In genomic region chr11:68297812-68298658, GRCh38 we compare ENCODE assay signal across 8 cellular contexts. TPM values are rescaled to one million over a fixed set of nuclear protein-coding genes. Genes with fewer than 3 reads are reported as not detected.
DNase-seq lines count a peak whose midpoint lies in the region; ATAC-seq lines count a peak whose summit lies in the region.

No MANE protein-coding gene starts in this region.

- H3K27ac ChIP-seq in rectal smooth muscle tissue (ENCODE audit: low read depth, low read length): no peak overlapping the region

- peak overlapping the region; percentile 32 for H3K9ac ChIP-seq in rectal smooth muscle tissue (ENCODE audit: low read length)

- ATAC-seq in left cardiac atrium: peak; percentile 97 to 98

- no peaks in the 10 kb centered on the region for H3K36me3 ChIP-seq in rectal smooth muscle tissue (ENCODE audit: control insufficient read depth, insufficient read depth, low read length)

- intact Hi-C loops in left cardiac atrium (cut with DNase I): loop anchor here (2.0 to 5.0 kb wide), 2 partner anchors 41 kb away; no protein-coding TSS in a partner anchor

- DNase-seq in NCI-H2171 treated with DMSO at 0.1 percent for 48 hours (lab: John Stamatoyannopoulos, UW) (peak; percentile 3), NCI-H2171 (lab: John Stamatoyannopoulos, UW) (no peak), LHCN-M2 (ENCODE audit: low read depth) (peak; percentile 74), SW480 (ENCODE audit: low spot score) (peak; percentile 95), left cardiac atrium (peak; percentile 83), amniotic stem cell (lab: John Stamatoyannopoulos, UW) (no peak)
- peak; percentile 31 for DNase-seq in activated naive CD8-positive, alpha-beta T cell treated with anti-CD3 and anti-CD28 coated beads, Interleukin-2, amount 50 U/mL, for 16 hours (ENCODE audit: low read depth, low spot score)

- peak overlapping the region; percentile 44 for H3K4me3 ChIP-seq in rectal smooth muscle tissue (ENCODE audit: low read length)

- no peaks in the 10 kb centered on the region for H3K27me3 ChIP-seq in rectal smooth muscle tissue (ENCODE audit: control insufficient read depth, insufficient read depth, low read length)

- H3K4me1 ChIP-seq in rectal smooth muscle tissue (ENCODE audit: control insufficient read depth, insufficient read depth, low read length): peaks cover 2% of the 10 kb centered on the region

RNA-seq across cellular contexts. Expression of gene LRP5, which starts 14.4 kb away (rescaled TPM):
- 12.4 and 17.2 TPM in 2 replicates for total RNA-seq in LHCN-M2 (2014; rRNA removed)
- polyA plus RNA-seq in LHCN-M2 (2012): 15.3 TPM
- total RNA-seq in left cardiac atrium: 10 to 100 TPM; 53.4 to 60.3 TPM

RNA-seq across cellular contexts. Expression of gene C11orf24, which starts 26.3 kb away (rescaled TPM):
- total RNA-seq in LHCN-M2 (2014; rRNA removed) (58.2 and 66.7 TPM in 2 replicates), left cardiac atrium (10 to 100 TPM; 28.7 to 42.0 TPM)
- 63.7 TPM for polyA plus RNA-seq in LHCN-M2 (2012)

Comparison
In these comparisons a context has a peak if more than half of its experiments do, and no peak if none do; other contexts are left out.
1. DNase-seq: peak in NCI-H2171 treated with DMSO at 0.1 percent for 48 hours (single experiment), LHCN-M2 (single experiment), SW480 (single experiment), activated naive CD8-positive, alpha-beta T cell treated with anti-CD3 and anti-CD28 coated beads, Interleukin-2, amount 50 U/mL, for 16 hours (single experiment) and left cardiac atrium (single experiment); none in NCI-H2171 (single experiment) and amniotic stem cell (single experiment).